ENCODE assay signal across 8 cellular contexts in the genomic region with DNA sequence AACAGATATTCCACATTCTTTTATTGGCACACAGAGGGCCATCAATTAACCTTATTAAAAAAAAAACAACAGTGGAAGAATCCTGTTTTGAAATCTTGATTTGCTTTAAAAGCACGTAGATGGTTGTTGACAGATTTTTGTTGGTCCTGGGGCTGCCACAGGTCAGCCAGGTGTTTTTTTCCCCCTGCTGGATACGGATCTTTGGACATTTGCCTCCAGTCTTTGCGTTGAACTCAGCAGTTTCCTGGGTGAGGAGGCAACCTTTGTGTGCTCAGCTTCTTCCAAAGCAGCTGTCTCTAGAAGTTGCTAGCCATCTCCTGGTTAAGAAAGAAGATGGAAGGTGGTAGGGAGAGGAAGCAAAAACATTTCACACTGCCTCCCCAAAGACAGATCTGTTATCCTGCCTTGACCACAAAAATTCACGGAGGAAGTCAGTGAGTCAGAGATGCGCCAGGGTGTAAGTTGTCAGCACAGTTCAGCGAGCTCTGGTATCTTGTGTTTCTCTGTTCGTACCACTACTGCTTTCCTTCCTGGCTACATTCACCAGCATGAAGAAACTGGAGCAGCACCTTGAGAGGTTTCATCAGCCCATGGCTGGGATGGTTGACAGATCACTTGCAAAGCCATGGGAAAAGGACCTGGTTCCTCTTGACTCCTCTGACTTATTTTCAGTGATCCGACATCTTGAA.
DNase-seq lines count a peak whose midpoint lies in the region; ATAC-seq, FAIRE-seq and TF ChIP-seq lines count a peak whose summit lies in the region.

No MANE protein-coding gene starts in this region.

- no peak for TF ChIP-seq CTCF in osteocyte (IDR thresholded peaks at IDR 0.05)
- no peak for TF ChIP-seq CTCF in suprapubic skin (IDR thresholded peaks at IDR 0.05)
- no peak for TF ChIP-seq CTCF in transverse colon (IDR thresholded peaks at IDR 0.05)

- no peaks in the 10 kb centered on the region for H3K9me3 Mint-ChIP-seq in osteocyte (ENCODE audit: unreplicated experiment)

- no peaks in the 10 kb centered on the region for H3K36me3 Mint-ChIP-seq in osteocyte (ENCODE audit: unreplicated experiment)

- WGBS in suprapubic skin = 66% methylated on average over 8 of the region's 8 CpGs
- 71 to 73% methylated on average over 2 to 8 of the region's 8 CpGs for WGBS in transverse colon (ENCODE audit: low coverage in 1 of 2), 2 donors

- no peaks in the 10 kb centered on the region for H3K27me3 Mint-ChIP-seq in osteocyte (ENCODE audit: unreplicated experiment)

- intact Hi-C loops in transverse colon (cut with DNase I; ENCODE audit: low total_unique reads) = no loop called here

- H3K27ac Mint-ChIP-seq in osteocyte (ENCODE audit: unreplicated experiment) = peak overlapping the region; percentile 91

- H3K4me3 ChIP-seq in suprapubic skin (no peak overlapping the region), transverse colon (no peak overlapping the region)

- in situ Hi-C loops in transverse colon (cut with MboI; ENCODE audit: low pct_ligation_motif_present in 1 of 4, low pct_unique_long_range_greater_than_20kb in 1 of 4, low sequenced_read_pairs in 3 of 4) = no loop called here

- DNase-seq in GM18507 (ENCODE audit: extremely low spot score, insufficient read length, low read depth) = no peak
- peak; percentile 65 for DNase-seq in astrocyte of the hippocampus (ENCODE audit: low read depth, low spot score)
- no peak for DNase-seq in osteocyte (ENCODE audit: extremely low spot score, unreplicated experiment)
- no peak for DNase-seq in suprapubic skin (ENCODE audit: low spot score in 2 of 2)
- DNase-seq in transverse colon = no peak
- DNase-seq in left lobe of liver (ENCODE audit: low spot score) = no peak

- TF ChIP-seq EP300 in suprapubic skin (IDR thresholded peaks at IDR 0.05) (no peak), transverse colon (IDR thresholded peaks at IDR 0.05; ENCODE audit: low read depth) (no peak)

- peak overlapping the region; percentile 16 for H3K4me3 Mint-ChIP-seq in osteocyte (ENCODE audit: unreplicated experiment)

- peaks cover 19% of the 10 kb centered on the region for H3K4me1 ChIP-seq in suprapubic skin
- peaks cover 17 to 42% (median 22%) of the 10 kb centered on the region in 4 donors for H3K4me1 ChIP-seq in transverse colon

- no peak overlapping the region for H3K27ac ChIP-seq in suprapubic skin
- no peak overlapping the region for H3K27ac ChIP-seq in transverse colon

- H3K27me3 ChIP-seq in suprapubic skin (no peaks in the 10 kb centered on the region), transverse colon (no peaks in the 10 kb centered on the region)

- no peaks in the 10 kb centered on the region for H3K36me3 ChIP-seq in suprapubic skin
- no peaks in the 10 kb centered on the region for H3K36me3 ChIP-seq in transverse colon

- H3K9me3 ChIP-seq in suprapubic skin (no peaks in the 10 kb centered on the region), transverse colon (no peaks in the 10 kb centered on the region)

- peaks cover 55% of the 10 kb centered on the region for H3K4me1 Mint-ChIP-seq in osteocyte (ENCODE audit: unreplicated experiment)

- ATAC-seq in HG02981 (IDR thresholded peaks at IDR 0.05; ENCODE audit: unreplicated experiment) (peak; percentile 72), SK-N-SH treated with all-trans-retinoic acid at 6 μM for 48 hours (peak; percentile 88), left lobe of liver (no peak)

- no peak for TF ChIP-seq POLR2A in suprapubic skin (IDR thresholded peaks at IDR 0.05)
- no peak for TF ChIP-seq POLR2A in transverse colon (IDR thresholded peaks at IDR 0.05)

- FAIRE-seq in GM18507 (lab: Jason Lieb, UNC) = peak; percentile 82

TF ChIP-seq in SK-N-SH treated with all-trans-retinoic acid at 6 μM for 48 hours, 23 proteins besides CTCF, POLR2A, EP300 and RAD21:
- no peak for TF ChIP-seq ISL1 (CRISPR knock-in tag; IDR thresholded peaks at IDR 0.05)
- no peak for TF ChIP-seq TOX (CRISPR knock-in tag; IDR thresholded peaks at IDR 0.05; ENCODE audit: borderline replicate concordance)
- TF ChIP-seq, protein P1, sequence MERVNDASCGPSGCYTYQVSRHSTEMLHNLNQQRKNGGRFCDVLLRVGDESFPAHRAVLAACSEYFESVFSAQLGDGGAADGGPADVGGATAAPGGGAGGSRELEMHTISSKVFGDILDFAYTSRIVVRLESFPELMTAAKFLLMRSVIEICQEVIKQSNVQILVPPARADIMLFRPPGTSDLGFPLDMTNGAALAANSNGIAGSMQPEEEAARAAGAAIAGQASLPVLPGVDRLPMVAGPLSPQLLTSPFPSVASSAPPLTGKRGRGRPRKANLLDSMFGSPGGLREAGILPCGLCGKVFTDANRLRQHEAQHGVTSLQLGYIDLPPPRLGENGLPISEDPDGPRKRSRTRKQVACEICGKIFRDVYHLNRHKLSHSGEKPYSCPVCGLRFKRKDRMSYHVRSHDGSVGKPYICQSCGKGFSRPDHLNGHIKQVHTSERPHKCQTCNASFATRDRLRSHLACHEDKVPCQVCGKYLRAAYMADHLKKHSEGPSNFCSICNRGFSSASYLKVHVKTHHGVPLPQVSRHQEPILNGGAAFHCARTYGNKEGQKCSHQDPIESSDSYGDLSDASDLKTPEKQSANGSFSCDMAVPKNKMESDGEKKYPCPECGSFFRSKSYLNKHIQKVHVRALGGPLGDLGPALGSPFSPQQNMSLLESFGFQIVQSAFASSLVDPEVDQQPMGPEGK (CRISPR knock-in tag; IDR thresholded peaks at IDR 0.05; ENCODE audit: borderline replicate concordance) = no peak
- no peak for TF ChIP-seq ARNTL (CRISPR knock-in tag; IDR thresholded peaks at IDR 0.05; ENCODE audit: borderline replicate concordance, low read depth)
- TF ChIP-seq, protein P2, sequence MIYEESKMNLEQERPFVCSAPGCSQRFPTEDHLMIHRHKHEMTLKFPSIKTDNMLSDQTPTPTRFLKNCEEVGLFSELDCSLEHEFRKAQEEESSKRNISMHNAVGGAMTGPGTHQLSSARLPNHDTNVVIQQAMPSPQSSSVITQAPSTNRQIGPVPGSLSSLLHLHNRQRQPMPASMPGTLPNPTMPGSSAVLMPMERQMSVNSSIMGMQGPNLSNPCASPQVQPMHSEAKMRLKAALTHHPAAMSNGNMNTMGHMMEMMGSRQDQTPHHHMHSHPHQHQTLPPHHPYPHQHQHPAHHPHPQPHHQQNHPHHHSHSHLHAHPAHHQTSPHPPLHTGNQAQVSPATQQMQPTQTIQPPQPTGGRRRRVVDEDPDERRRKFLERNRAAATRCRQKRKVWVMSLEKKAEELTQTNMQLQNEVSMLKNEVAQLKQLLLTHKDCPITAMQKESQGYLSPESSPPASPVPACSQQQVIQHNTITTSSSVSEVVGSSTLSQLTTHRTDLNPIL (CRISPR knock-in tag; IDR thresholded peaks at IDR 0.05; ENCODE audit: low read depth) = no peak
- no peak for TF ChIP-seq GLIS3 (CRISPR knock-in tag; IDR thresholded peaks at IDR 0.05)
- TF ChIP-seq, protein P3, sequence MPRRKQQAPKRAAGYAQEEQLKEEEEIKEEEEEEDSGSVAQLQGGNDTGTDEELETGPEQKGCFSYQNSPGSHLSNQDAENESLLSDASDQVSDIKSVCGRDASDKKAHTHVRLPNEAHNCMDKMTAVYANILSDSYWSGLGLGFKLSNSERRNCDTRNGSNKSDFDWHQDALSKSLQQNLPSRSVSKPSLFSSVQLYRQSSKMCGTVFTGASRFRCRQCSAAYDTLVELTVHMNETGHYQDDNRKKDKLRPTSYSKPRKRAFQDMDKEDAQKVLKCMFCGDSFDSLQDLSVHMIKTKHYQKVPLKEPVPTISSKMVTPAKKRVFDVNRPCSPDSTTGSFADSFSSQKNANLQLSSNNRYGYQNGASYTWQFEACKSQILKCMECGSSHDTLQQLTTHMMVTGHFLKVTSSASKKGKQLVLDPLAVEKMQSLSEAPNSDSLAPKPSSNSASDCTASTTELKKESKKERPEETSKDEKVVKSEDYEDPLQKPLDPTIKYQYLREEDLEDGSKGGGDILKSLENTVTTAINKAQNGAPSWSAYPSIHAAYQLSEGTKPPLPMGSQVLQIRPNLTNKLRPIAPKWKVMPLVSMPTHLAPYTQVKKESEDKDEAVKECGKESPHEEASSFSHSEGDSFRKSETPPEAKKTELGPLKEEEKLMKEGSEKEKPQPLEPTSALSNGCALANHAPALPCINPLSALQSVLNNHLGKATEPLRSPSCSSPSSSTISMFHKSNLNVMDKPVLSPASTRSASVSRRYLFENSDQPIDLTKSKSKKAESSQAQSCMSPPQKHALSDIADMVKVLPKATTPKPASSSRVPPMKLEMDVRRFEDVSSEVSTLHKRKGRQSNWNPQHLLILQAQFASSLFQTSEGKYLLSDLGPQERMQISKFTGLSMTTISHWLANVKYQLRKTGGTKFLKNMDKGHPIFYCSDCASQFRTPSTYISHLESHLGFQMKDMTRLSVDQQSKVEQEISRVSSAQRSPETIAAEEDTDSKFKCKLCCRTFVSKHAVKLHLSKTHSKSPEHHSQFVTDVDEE (CRISPR knock-in tag; IDR thresholded peaks at IDR 0.05) = no peak
- TF ChIP-seq SNAI2 (CRISPR knock-in tag; IDR thresholded peaks at IDR 0.05) = no peak
- no peak for TF ChIP-seq ZNF8 (CRISPR knock-in tag; IDR thresholded peaks at IDR 0.05)
- no peak for TF ChIP-seq CSDC2 (CRISPR knock-in tag; IDR thresholded peaks at IDR 0.05)
- TF ChIP-seq TCF4 (CRISPR knock-in tag; IDR thresholded peaks at IDR 0.05; ENCODE audit: borderline replicate concordance) = no peak
- TF ChIP-seq PPARA (CRISPR knock-in tag; IDR thresholded peaks at IDR 0.05; ENCODE audit: borderline replicate concordance) = no peak
- TF ChIP-seq BACH2 (CRISPR knock-in tag; IDR thresholded peaks at IDR 0.05; ENCODE audit: borderline replicate concordance) = no peak
- TF ChIP-seq ZFP3 (CRISPR knock-in tag; IDR thresholded peaks at IDR 0.05) = no peak
- no peak for TF ChIP-seq ZC3H10 (CRISPR knock-in tag; IDR thresholded peaks at IDR 0.05)
- TF ChIP-seq ESRRG (CRISPR knock-in tag; IDR thresholded peaks at IDR 0.05) = no peak
- TF ChIP-seq, protein P4, sequence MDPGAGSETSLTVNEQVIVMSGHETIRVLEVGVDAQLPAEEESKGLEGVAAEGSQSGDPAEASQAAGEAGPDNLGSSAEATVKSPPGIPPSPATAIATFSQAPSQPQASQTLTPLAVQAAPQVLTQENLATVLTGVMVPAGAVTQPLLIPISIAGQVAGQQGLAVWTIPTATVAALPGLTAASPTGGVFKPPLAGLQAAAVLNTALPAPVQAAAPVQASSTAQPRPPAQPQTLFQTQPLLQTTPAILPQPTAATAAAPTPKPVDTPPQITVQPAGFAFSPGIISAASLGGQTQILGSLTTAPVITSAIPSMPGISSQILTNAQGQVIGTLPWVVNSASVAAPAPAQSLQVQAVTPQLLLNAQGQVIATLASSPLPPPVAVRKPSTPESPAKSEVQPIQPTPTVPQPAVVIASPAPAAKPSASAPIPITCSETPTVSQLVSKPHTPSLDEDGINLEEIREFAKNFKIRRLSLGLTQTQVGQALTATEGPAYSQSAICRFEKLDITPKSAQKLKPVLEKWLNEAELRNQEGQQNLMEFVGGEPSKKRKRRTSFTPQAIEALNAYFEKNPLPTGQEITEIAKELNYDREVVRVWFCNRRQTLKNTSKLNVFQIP (CRISPR knock-in tag; IDR thresholded peaks at IDR 0.05; ENCODE audit: borderline replicate concordance, low read depth) = no peak
